ENCODE assay signal across 24 cellular contexts in the genomic region with DNA sequence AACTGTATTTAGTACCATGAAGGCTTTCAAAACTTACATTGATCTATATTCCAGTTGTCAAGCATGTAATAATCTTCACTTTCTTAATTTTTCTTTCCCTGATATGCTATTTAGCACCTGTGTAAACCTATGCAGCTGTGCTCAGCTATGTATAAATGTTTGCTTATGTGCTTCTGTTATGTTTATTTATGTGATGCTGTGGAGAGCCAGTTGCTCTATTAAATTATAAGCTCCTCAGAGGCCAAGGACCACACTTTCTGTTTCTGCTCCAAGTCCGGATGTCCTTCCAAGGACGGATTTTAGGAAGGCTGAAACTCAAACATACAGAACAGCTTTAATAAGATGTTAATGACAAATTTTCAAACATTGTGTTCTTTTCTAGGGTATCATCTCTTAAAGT. TPM values are rescaled to one million over a fixed set of nuclear protein-coding genes. Genes with fewer than 3 reads are reported as not detected.
"Had no signal": no experiment of that assay in that cellular context is flagged by ENCODE, and none has a peak within 500 bp of the region (broad histone marks: within the 10 kb centered on the region; RNA-seq: fewer than 3 reads in every experiment).

No MANE protein-coding gene starts in this region.

- ATAC-seq: activated T-helper 17 cell treated with anti-CD3 and anti-CD28 coated beads, Interleukin-2, amount 50 U/mL, for 72 hours; left lobe of liver; naive thymus-derived CD4-positive, alpha-beta T cell; psoas muscle; right lobe of liver; stimulated activated memory B cell treated with anti-CD40 and anti-IgM and Interleukin-4, amounts not matched to agents 10 μg/mL and 1 μg/mL and 100 μg/mL, for 72 hours had no signal

- H3K9me3 Mint-ChIP-seq: activated CD4-positive, alpha-beta memory T cell treated with anti-CD3 and anti-CD28 coated beads for 36 hours; activated naive CD8-positive, alpha-beta T cell treated with anti-CD3 and anti-CD28 coated beads for 36 hours; activated T-helper 17 cell treated with anti-CD3 and anti-CD28 coated beads, Interleukin-2, amount 50 U/mL, for 72 hours; stimulated activated memory B cell treated with anti-CD40 and anti-IgM and Interleukin-4, amounts not matched to agents 10 μg/mL and 1 μg/mL and 100 μg/mL, for 72 hours had no signal

- H3K27ac Mint-ChIP-seq: activated CD4-positive, alpha-beta memory T cell treated with anti-CD3 and anti-CD28 coated beads for 36 hours; activated CD4-positive, alpha-beta T cell treated with anti-CD3 and anti-CD28 coated beads for 36 hours; activated naive CD8-positive, alpha-beta T cell treated with anti-CD3 and anti-CD28 coated beads for 36 hours; activated T-helper 17 cell treated with anti-CD3 and anti-CD28 coated beads, Interleukin-2, amount 50 U/mL, for 72 hours; naive thymus-derived CD4-positive, alpha-beta T cell; stimulated activated memory B cell treated with anti-CD40 and anti-IgM and Interleukin-4, amounts not matched to agents 10 μg/mL and 1 μg/mL and 100 μg/mL, for 72 hours had no signal

- H3K4me1 Mint-ChIP-seq: stimulated activated memory B cell treated with anti-CD40 and anti-IgM and Interleukin-4, amounts not matched to agents 10 μg/mL and 1 μg/mL and 100 μg/mL, for 72 hours had no signal

- H3K36me3 Mint-ChIP-seq: activated CD4-positive, alpha-beta memory T cell treated with anti-CD3 and anti-CD28 coated beads for 36 hours; activated naive CD8-positive, alpha-beta T cell treated with anti-CD3 and anti-CD28 coated beads for 36 hours; naive thymus-derived CD4-positive, alpha-beta T cell; stimulated activated memory B cell treated with anti-CD40 and anti-IgM and Interleukin-4, amounts not matched to agents 10 μg/mL and 1 μg/mL and 100 μg/mL, for 72 hours had no signal

- H3K4me3 Mint-ChIP-seq: activated CD4-positive, alpha-beta memory T cell treated with anti-CD3 and anti-CD28 coated beads for 36 hours; activated CD4-positive, alpha-beta T cell treated with anti-CD3 and anti-CD28 coated beads for 36 hours; activated naive CD8-positive, alpha-beta T cell treated with anti-CD3 and anti-CD28 coated beads for 36 hours; activated T-helper 17 cell treated with anti-CD3 and anti-CD28 coated beads, Interleukin-2, amount 50 U/mL, for 72 hours; naive thymus-derived CD4-positive, alpha-beta T cell; stimulated activated memory B cell treated with anti-CD40 and anti-IgM and Interleukin-4, amounts not matched to agents 10 μg/mL and 1 μg/mL and 100 μg/mL, for 72 hours had no signal

- DNase-seq: activated CD4-positive, alpha-beta memory T cell treated with anti-CD3 and anti-CD28 coated beads for 36 hours; activated CD4-positive, alpha-beta T cell treated with anti-CD3 and anti-CD28 coated beads for 36 hours; activated naive CD4-positive, alpha-beta T cell; activated naive CD8-positive, alpha-beta T cell treated with anti-CD3 and anti-CD28 coated beads for 36 hours; activated T-cell treated with anti-CD3 and anti-CD28 coated beads for 4 hours; amniotic stem cell; dermis blood vessel endothelial cell; effector memory CD4-positive, alpha-beta T cell; esophagus squamous epithelium; hypothalamus; islet precursor cell; naive thymus-derived CD4-positive, alpha-beta T cell; ovary; psoas muscle; right lobe of liver; stimulated activated CD4-positive, alpha-beta T cell treated with anti-CD3 and anti-CD28 coated beads, Interleukin-4, amount 100 ng/mL, for 4 hours; SW 1271; thyroid gland had no signal

RNA-seq across cellular contexts. Expression of gene LAMA4, which starts 33.5 kb away (rescaled TPM):
- polyA plus RNA-seq: naive thymus-derived CD4-positive, alpha-beta T cell had no signal

RNA-seq across cellular contexts. Expression of gene RFPL4B, which starts 59.3 kb away (rescaled TPM):
- polyA plus RNA-seq: endothelial cell of umbilical vein; naive thymus-derived CD4-positive, alpha-beta T cell; ovary; psoas muscle; smooth muscle cell; urinary bladder had no signal
